9 cellular contexts compared by ENCODE assay signal in the genomic region with DNA sequence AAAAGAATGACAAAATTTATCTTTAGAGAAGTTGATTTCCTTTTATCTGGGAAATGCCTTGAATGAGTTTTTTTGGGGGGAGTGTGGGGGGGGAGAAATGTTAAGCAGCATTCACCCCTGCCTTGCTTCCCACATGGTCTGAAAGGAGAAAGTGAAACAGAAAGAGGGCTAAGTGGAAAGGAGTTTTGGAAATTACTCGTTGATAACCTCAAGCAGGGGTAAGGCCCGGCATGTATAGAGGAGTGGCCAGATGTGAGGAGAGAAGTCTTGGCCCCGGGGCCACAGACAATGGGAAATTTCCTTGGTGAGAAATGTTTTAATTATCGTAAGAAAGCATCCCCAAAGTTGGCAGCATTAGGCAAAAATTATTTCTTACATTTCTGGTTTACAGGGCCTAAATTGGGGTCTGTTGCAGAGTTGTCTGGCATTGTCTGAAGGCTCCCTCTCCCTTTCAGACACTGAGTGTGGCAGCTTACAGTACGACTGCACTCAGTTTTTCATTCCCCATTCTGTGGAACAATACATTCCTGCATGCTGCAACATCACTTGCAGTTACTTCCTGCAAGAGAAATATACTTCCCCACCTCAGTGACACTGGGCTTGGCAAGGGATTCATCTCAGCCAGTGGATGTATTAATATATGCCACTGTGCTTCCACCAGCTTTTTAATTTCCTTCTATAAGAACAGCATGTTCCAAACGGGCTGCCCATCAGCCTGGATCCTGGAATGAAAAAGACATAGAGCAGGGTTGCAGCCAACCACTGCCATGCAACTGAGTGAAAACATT. TPM values are rescaled to one million over a fixed set of nuclear protein-coding genes. Genes with fewer than 3 reads are reported as not detected.
DNase-seq lines count a peak whose midpoint lies in the region; ATAC-seq and TF ChIP-seq lines count a peak whose summit lies in the region.
"Had no signal": no experiment of that assay in that cellular context is flagged by ENCODE, and none has a peak within 500 bp of the region (broad histone marks: within the 10 kb centered on the region; RNA-seq: fewer than 3 reads in every experiment).

No MANE protein-coding gene starts in this region.

- CTCF ChIA-PET in RWPE1 (lab: Yijun Ruan, JAX): interaction anchor here (0.5 kb wide), 1 partner anchor 162 kb away, joined by 3 read pairs; no protein-coding TSS in a partner anchor

- H3K27ac ChIP-seq in RWPE1: no peak overlapping the region

- TF ChIP-seq CTCF in CD14-positive monocyte (IDR thresholded peaks at IDR 0.05) (no peak), RWPE1 (conservative IDR thresholded peaks at IDR 0.05; ENCODE audit: low read depth) (no peak)

- intact Hi-C loops in CD14-positive monocyte (cut with micrococcal nuclease): loop anchor here in 1 of 2 donors (10.0 kb wide), 1 partner anchor 127 kb away; no protein-coding TSS in a partner anchor
- intact Hi-C loops in dendritic cell treated with granulocyte-macrophage colony-stimulating factor and Interleukin-4, amounts not matched to agents 40 ng/mL and 50 ng/mL, for 4 days (cut with micrococcal nuclease): loop anchor here (10.0 kb wide), 1 partner anchor 123 kb away; no protein-coding TSS in a partner anchor

- peaks cover 0 to 1% (median 0%) of the 10 kb centered on the region in 3 donors for H3K27me3 Mint-ChIP-seq in CD14-positive monocyte (ENCODE audit: low read depth in 3 of 3)
- H3K27me3 Mint-ChIP-seq in dendritic cell treated with granulocyte-macrophage colony-stimulating factor and Interleukin-4, amounts not matched to agents 40 ng/mL and 50 ng/mL, for 4 days: no peaks in the 10 kb centered on the region

- H3K9me3 Mint-ChIP-seq in CD14-positive monocyte: no peaks in the 10 kb centered on the region
- H3K9me3 Mint-ChIP-seq in dendritic cell treated with granulocyte-macrophage colony-stimulating factor and Interleukin-4, amounts not matched to agents 40 ng/mL and 50 ng/mL, for 4 days: no peaks in the 10 kb centered on the region
- H3K9me3 Mint-ChIP-seq: brain had no signal

- POLR2A ChIA-PET in RWPE1 (lab: Yijun Ruan, JAX; ENCODE audit: low non-redundant PET): no interaction called here

- H3K4me3 Mint-ChIP-seq in CD14-positive monocyte: peak overlapping the region; percentile 67 to 79
- no peak overlapping the region for H3K4me3 Mint-ChIP-seq in dendritic cell treated with granulocyte-macrophage colony-stimulating factor and Interleukin-4, amounts not matched to agents 40 ng/mL and 50 ng/mL, for 4 days
- H3K4me3 Mint-ChIP-seq: brain had no signal

- H3K4me1 Mint-ChIP-seq in CD14-positive monocyte: peaks cover 21% of the 10 kb centered on the region
- peaks cover 33% of the 10 kb centered on the region for H3K4me1 Mint-ChIP-seq in dendritic cell treated with granulocyte-macrophage colony-stimulating factor and Interleukin-4, amounts not matched to agents 40 ng/mL and 50 ng/mL, for 4 days (ENCODE audit: low read depth)
- H3K4me1 Mint-ChIP-seq: brain had no signal

- ATAC-seq in GM19438 (IDR thresholded peaks at IDR 0.05; ENCODE audit: low read depth, unreplicated experiment) (peak; percentile 88), HG03103 (IDR thresholded peaks at IDR 0.05; ENCODE audit: low read depth, unreplicated experiment) (peak; percentile 77)

- DNase-seq in CD14-positive monocyte (ENCODE audit: low spot score) (no peak), 8988T (no peak), RWPE1 (ENCODE audit: low spot score) (no peak), HUDEP-2 (lab: John Stamatoyannopoulos, UW; ENCODE audit: unreplicated experiment in 76 of 76) (no peak), islet precursor cell (no peak)

- peak overlapping the region in 6 of 7 donors; percentile 75 to 89 (median 82) for H3K27ac Mint-ChIP-seq in CD14-positive monocyte
- H3K27ac Mint-ChIP-seq in dendritic cell treated with granulocyte-macrophage colony-stimulating factor and Interleukin-4, amounts not matched to agents 40 ng/mL and 50 ng/mL, for 4 days: peak overlapping the region; percentile 75
- H3K27ac Mint-ChIP-seq: brain had no signal

- peaks cover 3 to 8% of the 10 kb centered on the region in 2 donors for H3K36me3 Mint-ChIP-seq in CD14-positive monocyte
- peaks cover 5% of the 10 kb centered on the region for H3K36me3 Mint-ChIP-seq in dendritic cell treated with granulocyte-macrophage colony-stimulating factor and Interleukin-4, amounts not matched to agents 40 ng/mL and 50 ng/mL, for 4 days (ENCODE audit: low read depth)

RNA-seq across cellular contexts. Expression of gene B3GALNT1, which starts 23.3 kb away (rescaled TPM):
- polyA plus RNA-seq in CD14-positive monocyte: under 1 TPM; 0.16 to 0.41 TPM
